ENCODE assay signal across 1 cellular context in genomic region chr20:3202965-3203314, GRCh38.
TF ChIP-seq lines count a peak whose summit lies in the region.

No MANE protein-coding gene starts in this region.

TF ChIP-seq in GM23338, 12 proteins besides CTCF, POLR2A, EP300 and RAD21 (continued from another document):
- TF ChIP-seq ZNF462 (CRISPR knock-in tag; IDR thresholded peaks at IDR 0.05) (no peak), POLR2AphosphoS5 (IDR thresholded peaks at IDR 0.05; ENCODE audit: low read depth) (no peak), ETS1 (IDR thresholded peaks at IDR 0.05) (no peak)
